In the genomic region with DNA sequence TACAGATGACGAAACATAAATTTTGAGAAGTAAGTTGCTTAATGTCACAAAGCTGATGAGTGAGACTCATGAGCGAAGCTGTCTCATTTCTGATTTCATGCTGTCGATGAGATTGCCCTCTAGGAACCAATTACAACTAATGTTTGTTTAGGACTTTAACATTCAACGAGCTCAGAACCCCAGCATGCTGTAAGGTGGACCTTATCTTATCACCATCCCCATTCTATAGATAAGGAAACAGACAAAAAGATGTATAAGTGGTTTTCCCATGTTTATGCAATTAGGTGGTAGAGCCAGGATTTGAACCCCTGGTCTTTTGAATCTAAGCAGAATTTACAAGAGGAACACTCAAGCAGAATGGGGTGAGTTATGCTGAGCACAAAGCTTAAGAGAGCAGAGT, we compare ENCODE assay signal across 17 cellular contexts. TPM values are rescaled to one million over a fixed set of nuclear protein-coding genes. Genes with fewer than 3 reads are reported as not detected.
"Had no signal": no experiment of that assay in that cellular context is flagged by ENCODE, and none has a peak within 500 bp of the region (broad histone marks: within the 10 kb centered on the region; RNA-seq: fewer than 3 reads in every experiment).

No MANE protein-coding gene starts in this region.

- H3K36me3 ChIP-seq: gastroesophageal sphincter, heart left ventricle, neutrophil, pancreas, right lobe of liver had no signal

- H3K4me3 ChIP-seq: gastroesophageal sphincter, heart left ventricle, pancreas, right lobe of liver had no signal

- ATAC-seq: activated T-cell treated with anti-CD3 and anti-CD28 coated beads, Interleukin-2, amount 50 U/mL, for 4 hours; gastroesophageal sphincter; heart left ventricle; natural killer cell; stimulated activated naive B cell treated with anti-CD40 and anti-IgM and Interleukin-4, amounts not matched to agents 10 μg/mL and 1 μg/mL and 100 μg/mL, for 72 hours had no signal

- H3K36me3 Mint-ChIP-seq: activated naive CD4-positive, alpha-beta T cell treated with anti-CD3 and anti-CD28 coated beads, Interleukin-2, amount 10 ng/mL, durations not matched to agents 7 days and 5 days; natural killer cell; stimulated activated naive B cell treated with anti-CD40 and anti-IgM and Interleukin-4, amounts not matched to agents 10 μg/mL and 1 μg/mL and 100 μg/mL, for 72 hours had no signal

- DNase-seq: activated CD4-positive, alpha-beta memory T cell treated with anti-CD3 and anti-CD28 coated beads, Interleukin-2, amount 10 ng/mL, durations not matched to agents 7 days and 5 days; activated CD4-positive, alpha-beta T cell treated with anti-CD3 and anti-CD28 coated beads for 48 hours; activated CD4-positive, CD25-positive, alpha-beta regulatory T cell; activated naive CD4-positive, alpha-beta T cell treated with anti-CD3 and anti-CD28 coated beads, Interleukin-2, amount 10 ng/mL, durations not matched to agents 7 days and 5 days; activated T-cell treated with anti-CD3 and anti-CD28 coated beads, Interleukin-2, amount 50 U/mL, for 4 hours; effector CD4-positive, alpha-beta T cell; heart left ventricle; kidney glomerular epithelial cell; mesenchymal stem cell; natural killer cell; right lobe of liver; stimulated activated CD4-positive, alpha-beta T cell treated with anti-CD3 and anti-CD28 coated beads, Interleukin-4, amount 100 ng/mL, for 4 hours; stimulated activated naive B cell treated with anti-CD40 and anti-IgM and Interleukin-4, amounts not matched to agents 10 μg/mL and 1 μg/mL and 100 μg/mL, for 72 hours had no signal

- H3K4me3 Mint-ChIP-seq: activated CD4-positive, alpha-beta memory T cell treated with anti-CD3 and anti-CD28 coated beads, Interleukin-2, amount 10 ng/mL, durations not matched to agents 7 days and 5 days; activated naive CD4-positive, alpha-beta T cell treated with anti-CD3 and anti-CD28 coated beads, Interleukin-2, amount 10 ng/mL, durations not matched to agents 7 days and 5 days; activated T-cell treated with anti-CD3 and anti-CD28 coated beads, Interleukin-2, amount 50 U/mL, for 4 hours; natural killer cell; stimulated activated naive B cell treated with anti-CD40 and anti-IgM and Interleukin-4, amounts not matched to agents 10 μg/mL and 1 μg/mL and 100 μg/mL, for 72 hours had no signal

- H3K27me3 ChIP-seq: gastroesophageal sphincter, heart left ventricle, pancreas, right lobe of liver had no signal

- H3K9me3 ChIP-seq: gastroesophageal sphincter, heart left ventricle, neutrophil, pancreas, right lobe of liver had no signal

- H3K27ac Mint-ChIP-seq: activated CD4-positive, alpha-beta memory T cell treated with anti-CD3 and anti-CD28 coated beads, Interleukin-2, amount 10 ng/mL, durations not matched to agents 7 days and 5 days; activated naive CD4-positive, alpha-beta T cell treated with anti-CD3 and anti-CD28 coated beads, Interleukin-2, amount 10 ng/mL, durations not matched to agents 7 days and 5 days; natural killer cell; stimulated activated naive B cell treated with anti-CD40 and anti-IgM and Interleukin-4, amounts not matched to agents 10 μg/mL and 1 μg/mL and 100 μg/mL, for 72 hours had no signal

- H3K27ac ChIP-seq: heart left ventricle, neutrophil, right lobe of liver had no signal

- H3K9me3 Mint-ChIP-seq: activated CD4-positive, alpha-beta memory T cell treated with anti-CD3 and anti-CD28 coated beads, Interleukin-2, amount 10 ng/mL, durations not matched to agents 7 days and 5 days; activated naive CD4-positive, alpha-beta T cell treated with anti-CD3 and anti-CD28 coated beads, Interleukin-2, amount 10 ng/mL, durations not matched to agents 7 days and 5 days; activated T-cell treated with anti-CD3 and anti-CD28 coated beads, Interleukin-2, amount 50 U/mL, for 4 hours; natural killer cell; stimulated activated naive B cell treated with anti-CD40 and anti-IgM and Interleukin-4, amounts not matched to agents 10 μg/mL and 1 μg/mL and 100 μg/mL, for 72 hours had no signal

- H3K4me1 Mint-ChIP-seq: activated CD4-positive, alpha-beta memory T cell treated with anti-CD3 and anti-CD28 coated beads, Interleukin-2, amount 10 ng/mL, durations not matched to agents 7 days and 5 days; activated naive CD4-positive, alpha-beta T cell treated with anti-CD3 and anti-CD28 coated beads, Interleukin-2, amount 10 ng/mL, durations not matched to agents 7 days and 5 days; natural killer cell; stimulated activated naive B cell treated with anti-CD40 and anti-IgM and Interleukin-4, amounts not matched to agents 10 μg/mL and 1 μg/mL and 100 μg/mL, for 72 hours had no signal

RNA-seq across cellular contexts. Expression of a gene that starts 23.0 kb away (rescaled TPM):
- total RNA-seq: activated CD4-positive, alpha-beta memory T cell treated with anti-CD3 and anti-CD28 coated beads, Interleukin-2, amount 10 ng/mL, durations not matched to agents 7 days and 5 days; T-helper 2 cell treated with Interferon-gamma antibody and Interleukin-4, amounts not matched to agents 100 ng/mL and 5 ng/mL, for 36 hours had no signal
